ENCODE assay signal across 19 cellular contexts in genomic region chr16:21639493-21639892, GRCh38. TPM values are rescaled to one million over a fixed set of nuclear protein-coding genes. Genes with fewer than 3 reads are reported as not detected.
"Had no signal": no experiment of that assay in that cellular context is flagged by ENCODE, and none has a peak within 500 bp of the region (broad histone marks: within the 10 kb centered on the region; RNA-seq: fewer than 3 reads in every experiment).

No MANE protein-coding gene starts in this region.

- ATAC-seq: body of pancreas, sciatic nerve, upper lobe of right lung had no signal

- H3K27me3 Mint-ChIP-seq: activated naive CD8-positive, alpha-beta T cell; activated T-cell treated with anti-CD3 and anti-CD28 coated beads, Interleukin-2, amount 50 U/mL, for 24 hours had no signal

- H3K9me3 ChIP-seq: body of pancreas, esophagus squamous epithelium, ovary, thoracic aorta, upper lobe of right lung had no signal

- DNase-seq: activated CD4-positive, alpha-beta T cell treated with anti-CD3 and anti-CD28 coated beads, Interleukin-2, amount 50 U/mL, for 48 hours; activated gamma-delta T cell; activated T-cell treated with anti-CD3 and anti-CD28 coated beads, Interleukin-2, amount 50 U/mL, for 24 hours; amniotic stem cell; body of pancreas; central memory CD4-positive, alpha-beta T cell; esophagus squamous epithelium; foreskin fibroblast; ovary; stimulated activated CD4-positive, alpha-beta T cell treated with anti-CD3 and anti-CD28 coated beads, Interleukin-2, amount 100 ng/mL, for 24 hours; T-helper 1 cell; T1000; upper lobe of right lung had no signal

- H3K36me3 ChIP-seq: ovary, upper lobe of right lung had no signal

- H3K27me3 ChIP-seq: body of pancreas, esophagus squamous epithelium, ovary, upper lobe of right lung had no signal

- H3K27ac ChIP-seq: body of pancreas, coronary artery, ovary, thoracic aorta, upper lobe of right lung had no signal

- H3K4me3 Mint-ChIP-seq: activated naive CD8-positive, alpha-beta T cell; activated T-cell treated with anti-CD3 and anti-CD28 coated beads, Interleukin-2, amount 50 U/mL, for 24 hours; neural crest cell had no signal

- H3K9me3 Mint-ChIP-seq: activated T-cell treated with anti-CD3 and anti-CD28 coated beads, Interleukin-2, amount 50 U/mL, for 24 hours; neural crest cell had no signal

- H3K36me3 Mint-ChIP-seq: activated naive CD8-positive, alpha-beta T cell had no signal

- H3K4me3 ChIP-seq: body of pancreas, coronary artery, esophagus squamous epithelium, ovary, thoracic aorta, upper lobe of right lung had no signal

- H3K4me1 ChIP-seq: body of pancreas, upper lobe of right lung had no signal

RNA-seq across cellular contexts. Expression of gene IGSF6, which starts 12.9 kb away (rescaled TPM):
- total RNA-seq: neural crest cell, pulmonary artery endothelial cell had no signal

RNA-seq across cellular contexts. Expression of gene OTOA, which starts 24.3 kb away (rescaled TPM):
- total RNA-seq: pulmonary artery endothelial cell had no signal
